ENCODE assay signal across 8 cellular contexts in the genomic region with DNA sequence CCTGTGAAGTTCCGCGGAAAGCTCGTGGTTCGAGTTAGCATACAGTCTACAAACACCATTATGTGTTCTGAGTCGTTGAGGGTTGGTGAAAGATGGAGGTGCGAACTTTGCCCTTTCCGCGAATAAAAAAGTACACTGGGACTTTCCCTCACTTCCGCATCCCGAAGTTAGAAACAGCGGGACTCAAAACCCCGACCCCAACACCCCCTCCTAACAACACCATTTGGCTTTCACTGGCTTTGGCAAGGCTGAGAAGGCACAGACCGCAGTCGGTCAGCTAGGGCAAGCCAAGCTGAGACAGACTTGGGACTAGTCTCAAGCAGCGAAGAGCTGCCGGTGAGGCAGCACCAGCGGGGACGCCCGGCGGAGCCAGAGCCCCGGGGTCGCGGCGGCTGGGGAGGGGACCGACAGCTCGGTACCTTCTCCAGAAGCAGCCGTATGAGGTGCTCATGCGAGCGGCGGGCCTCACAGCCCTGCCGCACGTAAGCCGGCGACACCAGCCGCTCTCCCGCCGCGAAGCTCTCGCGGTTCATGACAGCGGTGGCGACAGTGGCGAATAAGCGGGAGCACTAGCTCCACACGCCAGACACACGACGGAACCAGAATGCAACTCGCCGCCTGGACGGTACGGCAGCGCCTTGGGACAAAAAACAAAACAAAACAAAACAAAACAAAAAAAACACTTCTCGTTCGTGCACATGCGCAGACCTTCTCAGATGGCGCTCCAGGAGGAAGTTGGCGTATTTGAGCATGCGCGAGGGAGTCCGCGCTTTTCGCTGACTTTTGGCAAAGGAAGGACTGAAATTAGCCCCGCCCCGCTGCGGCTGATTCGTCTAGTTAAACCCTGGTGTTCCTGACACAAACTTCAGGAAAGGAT. TPM values are rescaled to one million over a fixed set of nuclear protein-coding genes. Genes with fewer than 3 reads are reported as not detected.
A peak's percentile ranks its signal among the peaks of the same experiment; 100 is the strongest.
DNase-seq lines count a peak whose midpoint lies in the region; ATAC-seq and TF ChIP-seq lines count a peak whose summit lies in the region.

A gene (minus strand): TSS at position 613 of the 877 bp plus-strand sequence. CDS start 80 bp downstream, at position 533.

- CTCF ChIA-PET in BJ (lab: Yijun Ruan, JAX) = interaction anchor here (0.9 to 2.5 kb wide), 2 partner anchors 15 to 207 kb away, joined by 3 to 11 read pairs; no protein-coding TSS in a partner anchor

- no peaks in the 10 kb centered on the region for H3K9me3 Mint-ChIP-seq in activated CD4-positive, alpha-beta T cell treated with anti-CD3 and anti-CD28 coated beads, Interleukin-2, amount 10 ng/mL, durations not matched to agents 24 days and 14 days

- peaks cover 33% of the 10 kb centered on the region for H3K4me1 Mint-ChIP-seq in activated CD4-positive, alpha-beta T cell treated with anti-CD3 and anti-CD28 coated beads, Interleukin-2, amount 10 ng/mL, durations not matched to agents 24 days and 14 days

- TF ChIP-seq CTCF in BJ (IDR thresholded peaks at IDR 0.05; ENCODE audit: insufficient read depth, low read depth, low read length) = no peak
- TF ChIP-seq CTCF in coronary artery (IDR thresholded peaks at IDR 0.05) = no peak

- H3K27me3 ChIP-seq in BJ (ENCODE audit: control insufficient read depth, insufficient read depth, low read length) = no peaks in the 10 kb centered on the region

- H3K36me3 ChIP-seq in BJ (ENCODE audit: control insufficient read depth, insufficient read depth, low read length) = no peaks in the 10 kb centered on the region

- DNase-seq in BJ (ENCODE audit: low read depth) = peak; percentile 92
- peak; percentile 94 for DNase-seq in NCI-H526 treated with DMSO at 0.1 percent for 48 hours (lab: John Stamatoyannopoulos, UW)
- DNase-seq in activated CD4-positive, alpha-beta T cell treated with anti-CD3 and anti-CD28 coated beads, Interleukin-2, amount 10 ng/mL, durations not matched to agents 24 days and 14 days = peak; percentile 98
- peak; percentile 96 for DNase-seq in coronary artery (ENCODE audit: low spot score)
- peak; percentile 99 for DNase-seq in left colon
- DNase-seq in stimulated activated CD4-positive, alpha-beta T cell treated with anti-CD3 and anti-CD28 coated beads, Interleukin-1b, Interleukin-23, amount 100 ng/mL, for 48 hours = peak; percentile 93

- POLR2A ChIA-PET in BJ (lab: Charles Lee) = interaction anchor here (0.6 to 0.9 kb wide), 2 partner anchors 13 to 241 kb away, joined by 3 to 4 read pairs; no protein-coding TSS in a partner anchor

- H3K4me3 ChIP-seq in BJ (ENCODE audit: low read depth, low read length) (peak within 1 kb of the TSS; percentile 77), coronary artery (peak within 1 kb of the TSS; percentile 93)

- H3K27ac Mint-ChIP-seq in activated CD4-positive, alpha-beta T cell treated with anti-CD3 and anti-CD28 coated beads, Interleukin-2, amount 10 ng/mL, durations not matched to agents 24 days and 14 days = peak within 1 kb of the TSS; percentile 100

- H3K27ac ChIP-seq in coronary artery = peak within 1 kb of the TSS; percentile 90 to 98

- H3K36me3 Mint-ChIP-seq in activated CD4-positive, alpha-beta T cell treated with anti-CD3 and anti-CD28 coated beads, Interleukin-2, amount 10 ng/mL, durations not matched to agents 24 days and 14 days (ENCODE audit: low read depth) = peaks cover 22% of the 10 kb centered on the region

- intact Hi-C loops in activated CD4-positive, alpha-beta T cell treated with anti-CD3 and anti-CD28 coated beads, Interleukin-2, amount 10 ng/mL, durations not matched to agents 24 days and 14 days (cut with micrococcal nuclease) = loop anchor here (1.0 to 10.0 kb wide), 9 partner anchors 19 to 1425 kb away; a partner anchor contains a TSS
- intact Hi-C loops in left colon (cut with DNase I, micrococcal nuclease) = no loop called here

- ATAC-seq in GM19324 (IDR thresholded peaks at IDR 0.05; ENCODE audit: low FRiP score, unreplicated experiment) (peak; percentile 94), HG03469 (IDR thresholded peaks at IDR 0.05; ENCODE audit: unreplicated experiment) (peak; percentile 72), left colon (peak; percentile 81)

- H3K4me3 Mint-ChIP-seq in activated CD4-positive, alpha-beta T cell treated with anti-CD3 and anti-CD28 coated beads, Interleukin-2, amount 10 ng/mL, durations not matched to agents 24 days and 14 days = peak within 1 kb of the TSS; percentile 85

- H3K27me3 Mint-ChIP-seq in activated CD4-positive, alpha-beta T cell treated with anti-CD3 and anti-CD28 coated beads, Interleukin-2, amount 10 ng/mL, durations not matched to agents 24 days and 14 days = peaks cover 2% of the 10 kb centered on the region

RNA-seq across cellular contexts. Expression of the gene that starts here (rescaled TPM):
- polyA plus RNA-seq in BJ (2011; rRNA removed) = 2.6 and 4.9 TPM in 2 replicates
- 1.8 and 2.8 TPM in 2 replicates for polyA minus RNA-seq in BJ (2011; rRNA and poly(A)+ RNA removed)
- total RNA-seq in activated CD4-positive, alpha-beta T cell treated with anti-CD3 and anti-CD28 coated beads, Interleukin-2, amount 10 ng/mL, durations not matched to agents 24 days and 14 days = 12.0 and 13.2 TPM in 2 replicates
- total RNA-seq in left colon = 10 to 100 TPM; 11.1 to 17.7 TPM

Comparison
In these comparisons a context has a peak if more than half of its experiments do, and no peak if none do; other contexts are left out.
1. Peak in every context shown above with its lines: DNase-seq, ATAC-seq, H3K4me3 ChIP-seq and H3K27ac ChIP-seq.